21 cellular contexts compared by ENCODE assay signal in genomic region chr16:51949260-51949659, GRCh38.
"Had no signal": no experiment of that assay in that cellular context is flagged by ENCODE, and none has a peak within 500 bp of the region (broad histone marks: within the 10 kb centered on the region; RNA-seq: fewer than 3 reads in every experiment).

No MANE protein-coding gene starts in this region.

- H3K27ac ChIP-seq: brain microvascular endothelial cell, cardiac muscle cell, Peyer's patch, SJSA1, VCaP had no signal

- H3K4me3 ChIP-seq: cardiac muscle cell, Peyer's patch, SJSA1 had no signal

- DNase-seq: activated CD4-positive, alpha-beta memory T cell treated with anti-CD3 and anti-CD28 coated beads, Interleukin-2, amount 10 ng/mL, durations not matched to agents 7 days and 5 days; activated CD4-positive, alpha-beta T cell treated with anti-CD3 and anti-CD28 coated beads, Interleukin-2, amount 10 ng/mL, durations not matched to agents 7 days and 5 days; activated CD4-positive, CD25-positive, alpha-beta regulatory T cell; activated gamma-delta T cell treated with Interleukin-2 at 50 U/mL for 16 hours; activated naive CD4-positive, alpha-beta T cell treated with anti-CD3 and anti-CD28 coated beads, Interleukin-2, amount 10 ng/mL, durations not matched to agents 7 days and 5 days; activated naive CD8-positive, alpha-beta T cell treated with anti-CD3 and anti-CD28 coated beads for 36 hours; activated T-cell treated with anti-CD3 and anti-CD28 coated beads for 4 hours; activated T-cell treated with anti-CD3 and anti-CD28 coated beads, Interleukin-2, amount 50 U/mL, for 48 hours; brain microvascular endothelial cell; Kasumi-1; KBM-7; NCI-H1417; NCI-H2029; NCI-H2107; NCI-H510A treated with DMSO at 0.1 percent for 48 hours; Peyer's patch; SHP77; T-helper 1 cell had no signal

- H3K36me3 ChIP-seq: brain microvascular endothelial cell, cardiac muscle cell, Peyer's patch, SJSA1 had no signal

- H3K27me3 ChIP-seq: brain microvascular endothelial cell, cardiac muscle cell, Peyer's patch, SJSA1 had no signal

- H3K4me1 ChIP-seq: Peyer's patch, SJSA1 had no signal

- H3K9me3 ChIP-seq: Peyer's patch, SJSA1 had no signal
